ENCODE assay signal across 1 cellular context in genomic region chr15:63818191-63818590, GRCh38.
TF ChIP-seq lines count a peak whose summit lies in the region.

No MANE protein-coding gene starts in this region.

TF ChIP-seq in WTC11, 78 proteins besides CTCF, POLR2A, EP300 and RAD21 (continued from another document):
- no peak for TF ChIP-seq ARID4B (CRISPR knock-in tag; IDR thresholded peaks at IDR 0.05; ENCODE audit: borderline replicate concordance)
- no peak for TF ChIP-seq ZBTB21 (CRISPR knock-in tag; IDR thresholded peaks at IDR 0.05; ENCODE audit: borderline replicate concordance)
- TF ChIP-seq NFE2L1 (CRISPR knock-in tag; IDR thresholded peaks at IDR 0.05) = no peak
- no peak for TF ChIP-seq STAT6 (CRISPR knock-in tag; conservative IDR thresholded peaks at IDR 0.05; ENCODE audit: low read depth)
